In the genomic region with DNA sequence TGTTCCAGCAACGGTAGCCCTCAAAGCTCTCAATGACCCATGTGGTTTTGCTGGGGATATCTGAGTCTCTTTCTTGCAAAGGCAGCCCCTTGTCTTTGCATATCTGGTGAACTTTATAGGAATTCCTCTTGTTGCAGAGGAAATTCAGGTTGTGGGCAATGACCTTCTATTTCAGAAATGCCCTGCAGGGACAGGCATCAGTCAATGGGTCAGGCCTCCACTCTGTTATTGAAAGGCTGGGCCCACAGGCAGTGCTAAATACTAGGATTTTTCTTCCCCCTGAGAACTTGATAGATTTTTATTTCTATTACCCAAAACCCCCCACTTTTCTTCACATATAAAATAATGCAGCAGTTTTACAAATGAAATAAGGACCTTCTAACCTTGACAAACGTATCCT, we compare ENCODE assay signal across 22 cellular contexts.
"Had no signal": no experiment of that assay in that cellular context is flagged by ENCODE, and none has a peak within 500 bp of the region (broad histone marks: within the 10 kb centered on the region; RNA-seq: fewer than 3 reads in every experiment).

No MANE protein-coding gene starts in this region.

- H3K36me3 Mint-ChIP-seq: mesothelial cell of epicardium; naive B cell; naive thymus-derived CD8-positive, alpha-beta T cell had no signal

- H3K79me2 ChIP-seq: hepatocyte had no signal

- H3K9me3 Mint-ChIP-seq: dendritic cell treated with granulocyte-macrophage colony-stimulating factor and Interleukin-4, amounts not matched to agents 40 ng/mL and 50 ng/mL, for 4 days; effector memory CD8-positive, alpha-beta T cell; mesothelial cell of epicardium; naive B cell; naive thymus-derived CD8-positive, alpha-beta T cell had no signal

- H3K27me3 ChIP-seq: colonic mucosa, esophagus muscularis mucosa, heart left ventricle, left lung had no signal

- H3K27me3 Mint-ChIP-seq: dendritic cell treated with granulocyte-macrophage colony-stimulating factor and Interleukin-4, amounts not matched to agents 40 ng/mL and 50 ng/mL, for 4 days had no signal

- H3K4me1 ChIP-seq: colonic mucosa, esophagus muscularis mucosa, foreskin keratinocyte, gastroesophageal sphincter, heart left ventricle, left lung had no signal

- ATAC-seq: effector memory CD8-positive, alpha-beta T cell; foreskin keratinocyte; gastroesophageal sphincter; heart left ventricle; left cardiac atrium; left lung; left ventricle myocardium superior; lower lobe of right lung; mucosa of descending colon; naive thymus-derived CD8-positive, alpha-beta T cell had no signal

- H3K9me3 ChIP-seq: colonic mucosa, esophagus muscularis mucosa, gastroesophageal sphincter, heart left ventricle, left lung, lower lobe of right lung, mucosa of descending colon had no signal

- H3K36me3 ChIP-seq: colonic mucosa, esophagus muscularis mucosa, gastroesophageal sphincter, heart left ventricle, left lung, lower lobe of right lung had no signal

- H3K4me3 Mint-ChIP-seq: dendritic cell treated with granulocyte-macrophage colony-stimulating factor and Interleukin-4, amounts not matched to agents 40 ng/mL and 50 ng/mL, for 4 days; effector memory CD8-positive, alpha-beta T cell; mesothelial cell of epicardium; naive B cell; naive thymus-derived CD8-positive, alpha-beta T cell had no signal

- H3K27ac Mint-ChIP-seq: dendritic cell treated with granulocyte-macrophage colony-stimulating factor and Interleukin-4, amounts not matched to agents 40 ng/mL and 50 ng/mL, for 4 days; effector memory CD8-positive, alpha-beta T cell; mesothelial cell of epicardium; naive B cell; naive thymus-derived CD8-positive, alpha-beta T cell had no signal

- H3K4me2 ChIP-seq: hepatocyte had no signal

- DNase-seq: colonic mucosa; cortex of kidney; effector CD8-positive, alpha-beta T cell; effector memory CD8-positive, alpha-beta T cell; heart left ventricle; hypothalamus; kidney; kidney glomerular epithelial cell; left cardiac atrium; left lung; left ventricle myocardium superior; lower lobe of right lung; mesenchymal stem cell; mucosa of descending colon; naive B cell; naive thymus-derived CD8-positive, alpha-beta T cell had no signal

- H3K4me1 Mint-ChIP-seq: mesothelial cell of epicardium; naive B cell; naive thymus-derived CD8-positive, alpha-beta T cell had no signal

- H2AFZ ChIP-seq: hepatocyte had no signal

- H3K4me3 ChIP-seq: colonic mucosa, esophagus muscularis mucosa, gastroesophageal sphincter, heart left ventricle, hepatocyte, left lung, lower lobe of right lung, mucosa of descending colon had no signal

- H3K27ac ChIP-seq: colonic mucosa, esophagus muscularis mucosa, foreskin keratinocyte, gastroesophageal sphincter, heart left ventricle, hepatocyte, left lung, lower lobe of right lung had no signal
